ENCODE assay signal across 23 cellular contexts in the genomic region with DNA sequence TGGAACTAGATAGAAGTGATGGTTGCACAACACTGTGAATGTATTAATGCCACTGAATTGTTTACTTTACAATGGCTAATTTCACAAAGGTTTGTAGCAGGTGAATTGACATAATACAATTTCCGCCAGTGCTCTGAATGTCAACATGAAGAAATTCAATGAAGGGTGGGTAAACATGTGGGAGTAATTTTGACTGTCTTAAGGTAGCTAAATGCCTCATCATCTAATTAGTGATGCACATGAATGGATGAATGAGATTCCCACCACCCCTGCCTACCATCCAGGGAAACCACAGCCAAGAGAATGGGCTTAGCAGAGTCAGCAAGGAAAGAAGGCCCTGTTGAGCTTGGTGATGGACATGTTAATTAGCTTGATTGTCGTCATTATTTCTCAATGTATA.
DNase-seq lines count a peak whose midpoint lies in the region; ATAC-seq and TF ChIP-seq lines count a peak whose summit lies in the region.
"Had no signal": no experiment of that assay in that cellular context is flagged by ENCODE, and none has a peak within 500 bp of the region (broad histone marks: within the 10 kb centered on the region; RNA-seq: fewer than 3 reads in every experiment).

No MANE protein-coding gene starts in this region.

- H3K9me3 ChIP-seq in breast epithelium (no peaks in the 10 kb centered on the region), esophagus muscularis mucosa (no peaks in the 10 kb centered on the region)
- H3K9me3 ChIP-seq: adrenal gland, BLaER1, colonic mucosa, lower lobe of right lung, vagina had no signal

- H3K9me3 Mint-ChIP-seq in MCF 10A (ENCODE audit: unreplicated experiment): no peaks in the 10 kb centered on the region
- H3K9me3 Mint-ChIP-seq: activated T-cell treated with anti-CD3 and anti-CD28 coated beads, Interleukin-2, amount 50 U/mL, for 24 hours; neural crest cell; stimulated activated effector memory CD8-positive, alpha-beta T cell treated with anti-CD3 and anti-CD28 coated beads, Interleukin-12 subunit alpha, Interleukin-12 subunit beta, amount 100 ng/mL, for 72 hours had no signal

- DNase-seq in MCF 10A (ENCODE audit: unreplicated experiment) (no peak), breast epithelium (ENCODE audit: low spot score in 2 of 2) (no peak), NCI-H2029 treated with DMSO at 0.1 percent for 48 hours (lab: John Stamatoyannopoulos, UW) (peak; percentile 7), renal cortical epithelial cell (ENCODE audit: low read depth) (peak; percentile 86), esophagus muscularis mucosa (ENCODE audit: extremely low spot score) (no peak)
- DNase-seq in stimulated activated CD4-positive, alpha-beta T cell treated with anti-CD3 and anti-CD28 coated beads, Interleukin-4, amount 100 ng/mL, for 24 hours: no peak
- DNase-seq: ACHN; activated CD8-positive, alpha-beta T cell treated with anti-CD3 and anti-CD28 coated beads, Interleukin-2, amount 10 ng/mL, durations not matched to agents 7 days and 5 days; activated naive CD4-positive, alpha-beta T cell; activated T-cell treated with anti-CD3 and anti-CD28 coated beads, Interleukin-2, amount 50 U/mL, for 24 hours; adrenal gland; colonic mucosa; lower lobe of right lung; NCI-H524 treated with DMSO at 0.1 percent for 48 hours; OCI-M1; SW 1271 had no signal

- 91% methylated on average over 2 of the region's 2 CpGs for WGBS in esophagus muscularis mucosa

- intact Hi-C loops in MCF 10A (cut with micrococcal nuclease) (no loop called here), breast epithelium (cut with DNase I; ENCODE audit: low total_unique reads) (no loop called here), esophagus muscularis mucosa (cut with DNase I) (no loop called here)

- H3K4me3 Mint-ChIP-seq in MCF 10A (ENCODE audit: unreplicated experiment): no peak overlapping the region
- H3K4me3 Mint-ChIP-seq: activated CD8-positive, alpha-beta T cell treated with anti-CD3 and anti-CD28 coated beads, Interleukin-2, amount 10 ng/mL, durations not matched to agents 7 days and 5 days; activated T-cell treated with anti-CD3 and anti-CD28 coated beads, Interleukin-2, amount 50 U/mL, for 24 hours; neural crest cell; stimulated activated effector memory CD8-positive, alpha-beta T cell treated with anti-CD3 and anti-CD28 coated beads, Interleukin-12 subunit alpha, Interleukin-12 subunit beta, amount 100 ng/mL, for 72 hours had no signal

- peaks cover 49% of the 10 kb centered on the region for H3K4me1 Mint-ChIP-seq in MCF 10A (ENCODE audit: insufficient read depth, unreplicated experiment)
- H3K4me1 Mint-ChIP-seq: stimulated activated effector memory CD8-positive, alpha-beta T cell treated with anti-CD3 and anti-CD28 coated beads, Interleukin-12 subunit alpha, Interleukin-12 subunit beta, amount 100 ng/mL, for 72 hours had no signal

- CTCF ChIA-PET in MCF 10A (lab: Yijun Ruan, JAX): no interaction called here

- H3K36me3 Mint-ChIP-seq in MCF 10A (ENCODE audit: insufficient read depth, unreplicated experiment): no peaks in the 10 kb centered on the region
- H3K36me3 Mint-ChIP-seq: stimulated activated effector memory CD8-positive, alpha-beta T cell treated with anti-CD3 and anti-CD28 coated beads, Interleukin-12 subunit alpha, Interleukin-12 subunit beta, amount 100 ng/mL, for 72 hours had no signal

- BruUV-seq in MCF 10A (replicated peaks; lab: Mats Ljungman, UMichigan): no TSS peak

- H3K4me3 ChIP-seq in breast epithelium: no peak overlapping the region
- H3K4me3 ChIP-seq in esophagus muscularis mucosa: no peak overlapping the region
- H3K4me3 ChIP-seq: adrenal gland, BLaER1, colonic mucosa, lower lobe of right lung, vagina had no signal

- H3K27me3 ChIP-seq in breast epithelium: no peaks in the 10 kb centered on the region
- H3K27me3 ChIP-seq in esophagus muscularis mucosa: no peaks in the 10 kb centered on the region
- H3K27me3 ChIP-seq: adrenal gland, BLaER1, colonic mucosa, vagina had no signal

- POLR2A ChIA-PET in MCF 10A (lab: Yijun Ruan, JAX): interaction anchor here (1.1 to 1.3 kb wide), 2 partner anchors 10 to 30 kb away, joined by 3 read pairs; no protein-coding TSS in a partner anchor

- H3K27ac Mint-ChIP-seq in MCF 10A (ENCODE audit: low read depth, unreplicated experiment): peak overlapping the region; percentile 70
- H3K27ac Mint-ChIP-seq: activated CD8-positive, alpha-beta T cell treated with anti-CD3 and anti-CD28 coated beads, Interleukin-2, amount 10 ng/mL, durations not matched to agents 7 days and 5 days; activated T-cell treated with anti-CD3 and anti-CD28 coated beads, Interleukin-2, amount 50 U/mL, for 24 hours; stimulated activated effector memory CD8-positive, alpha-beta T cell treated with anti-CD3 and anti-CD28 coated beads, Interleukin-12 subunit alpha, Interleukin-12 subunit beta, amount 100 ng/mL, for 72 hours had no signal

- H3K4me1 ChIP-seq in breast epithelium (no peaks in the 10 kb centered on the region), esophagus muscularis mucosa (peaks cover 0 to 9% (median 5%) of the 10 kb centered on the region in 4 donors)
- H3K4me1 ChIP-seq: adrenal gland, BLaER1, lower lobe of right lung, vagina had no signal

- ATAC-seq in GM19328 (IDR thresholded peaks at IDR 0.05; ENCODE audit: unreplicated experiment): no peak
- ATAC-seq: activated CD4-positive, CD25-positive, alpha-beta regulatory T cell treated with anti-CD3 and anti-CD28 coated beads, Interleukin-2, amount 50 U/mL, for 24 hours; activated CD8-positive, alpha-beta T cell treated with anti-CD3 and anti-CD28 coated beads, Interleukin-2, amount 10 ng/mL, durations not matched to agents 7 days and 5 days; lower lobe of right lung; stimulated activated effector memory CD8-positive, alpha-beta T cell treated with anti-CD3 and anti-CD28 coated beads, Interleukin-12 subunit alpha, Interleukin-12 subunit beta, amount 100 ng/mL, for 72 hours had no signal

- TF ChIP-seq EP300 in esophagus muscularis mucosa (IDR thresholded peaks at IDR 0.05): no peak

- TF ChIP-seq POLR2A in breast epithelium (IDR thresholded peaks at IDR 0.05) (no peak), esophagus muscularis mucosa (IDR thresholded peaks at IDR 0.05; ENCODE audit: low read depth) (no peak)

- no peaks in the 10 kb centered on the region for H3K27me3 Mint-ChIP-seq in MCF 10A (ENCODE audit: insufficient read depth, unreplicated experiment)
- H3K27me3 Mint-ChIP-seq: activated T-cell treated with anti-CD3 and anti-CD28 coated beads, Interleukin-2, amount 50 U/mL, for 24 hours had no signal

- H3K27ac ChIP-seq in breast epithelium (no peak overlapping the region), esophagus muscularis mucosa (replicated peaks in 1 of 4) (no peak overlapping the region)
- H3K27ac ChIP-seq: adrenal gland, BLaER1, colonic mucosa, lower lobe of right lung, vagina had no signal

- H3K36me3 ChIP-seq in breast epithelium (no peaks in the 10 kb centered on the region), esophagus muscularis mucosa (no peaks in the 10 kb centered on the region)
- H3K36me3 ChIP-seq: adrenal gland, BLaER1, colonic mucosa, lower lobe of right lung, vagina had no signal

- TF ChIP-seq CTCF in MCF 10A (IDR thresholded peaks at IDR 0.05; ENCODE audit: unreplicated experiment): no peak
- TF ChIP-seq CTCF in breast epithelium (IDR thresholded peaks at IDR 0.05): no peak
- no peak for TF ChIP-seq CTCF in esophagus muscularis mucosa (IDR thresholded peaks at IDR 0.05)

TF ChIP-seq in PFSK-1, 5 proteins besides CTCF, POLR2A, EP300 and RAD21:
- peak; percentile 30; the same call in 1 of the 2 replicates for TF ChIP-seq POLR2AphosphoS5 (IDR thresholded peaks at IDR 0.05; ENCODE audit: low read depth, low read length)
- TF ChIP-seq TAF1 (IDR thresholded peaks at IDR 0.05; ENCODE audit: borderline replicate concordance, insufficient read depth, low read length): no peak

Comparison
In these comparisons a context has a peak if more than half of its experiments do, and no peak if none do; other contexts are left out.
1. DNase-seq: peak in NCI-H2029 treated with DMSO at 0.1 percent for 48 hours (single experiment) and renal cortical epithelial cell (single experiment); none in MCF 10A (single experiment), breast epithelium (0 of 2), esophagus muscularis mucosa (single experiment) and stimulated activated CD4-positive, alpha-beta T cell treated with anti-CD3 and anti-CD28 coated beads, Interleukin-4, amount 100 ng/mL, for 24 hours (single experiment).